ENCODE assay signal across 8 cellular contexts in genomic region chr1:161258439-161259386, GRCh38. TPM values are rescaled to one million over a fixed set of nuclear protein-coding genes. Genes with fewer than 3 reads are reported as not detected.
A peak's percentile ranks its signal among the peaks of the same experiment; 100 is the strongest.
DNase-seq lines count a peak whose midpoint lies in the region; ATAC-seq and TF ChIP-seq lines count a peak whose summit lies in the region.

Gene PCP4L1 (plus strand): TSS chr1:161258745. CDS start chr1:161258975, 230 bp downstream.

- TF ChIP-seq CTCF in gastroesophageal sphincter (IDR thresholded peaks at IDR 0.05) (no peak), thyroid gland (IDR thresholded peaks at IDR 0.05) (no peak)

- TF ChIP-seq EP300 in gastroesophageal sphincter (IDR thresholded peaks at IDR 0.05): no peak

- peak in 1 of 2 donors; percentile 7 for TF ChIP-seq POLR2A in gastroesophageal sphincter (IDR thresholded peaks at IDR 0.05)
- TF ChIP-seq POLR2A in thyroid gland (IDR thresholded peaks at IDR 0.05): peak in 1 of 2 donors; percentile 42

- intact Hi-C loops in thyroid gland (cut with DNase I): no loop called here

- H3K36me3 ChIP-seq in gastroesophageal sphincter: no peaks in the 10 kb centered on the region
- H3K36me3 ChIP-seq in neuron (ENCODE audit: insufficient read depth, low read length): no peaks in the 10 kb centered on the region
- no peaks in the 10 kb centered on the region for H3K36me3 ChIP-seq in thyroid gland

- H3K4me1 ChIP-seq in gastroesophageal sphincter (peaks cover 0 to 39% (median 8%) of the 10 kb centered on the region in 3 donors), neuron (ENCODE audit: insufficient read depth, low read length) (peaks cover 4% of the 10 kb centered on the region), thyroid gland (peaks cover 6 to 18% of the 10 kb centered on the region in 2 donors)

- peak within 1 kb of the TSS; percentile 71 for H2AFZ ChIP-seq in neuron (ENCODE audit: low read depth, low read length)

- peak; percentile 12 for DNase-seq in activated T-cell treated with anti-CD3 and anti-CD28 coated beads for 1 hour (ENCODE audit: low read depth)
- DNase-seq in activated T-cell treated with anti-CD3 and anti-CD28 coated beads for 4 hours: no peak
- peak; percentile 49 for DNase-seq in NCI-H510A (lab: John Stamatoyannopoulos, UW)
- DNase-seq in activated gamma-delta T cell treated with anti-CD3 and anti-CD28 coated beads, Interleukin-2, amount 50 U/mL, for 16 hours (ENCODE audit: low read depth): peak; percentile 12
- peak; percentile 43 to 52 for DNase-seq in thyroid gland
- no peak for DNase-seq in UCSD-AML1 (lab: John Stamatoyannopoulos, UW; ENCODE audit: unreplicated experiment)

- H3K27me3 ChIP-seq in gastroesophageal sphincter (peaks cover 46% of the 10 kb centered on the region), neuron (ENCODE audit: insufficient read depth, low read length) (peaks cover 41% of the 10 kb centered on the region), thyroid gland (no peaks in the 10 kb centered on the region)

- peaks cover 0 to 18% (median 0%) of the 10 kb centered on the region in 3 donors for H3K9me3 ChIP-seq in gastroesophageal sphincter
- peaks cover 7% of the 10 kb centered on the region for H3K9me3 ChIP-seq in neuron (ENCODE audit: low read length)
- no peaks in the 10 kb centered on the region for H3K9me3 ChIP-seq in thyroid gland

- ATAC-seq in gastroesophageal sphincter: peak; percentile 89

- H3K27ac ChIP-seq in gastroesophageal sphincter: peak within 1 kb of the TSS in 3 of 4 donors; percentile 42 to 78 (median 68)
- no peak within 1 kb of the TSS for H3K27ac ChIP-seq in thyroid gland

- WGBS in gastroesophageal sphincter (ENCODE audit: low coverage in 1 of 2), 2 donors: 0 to 4% methylated on average over 4 to 9 of the region's 62 CpGs
- WGBS in thyroid gland, 2 donors: 2 to 4% methylated on average over 26 to 34 of the region's 62 CpGs

- peak within 1 kb of the TSS; percentile 38 to 57 for H3K4me3 ChIP-seq in gastroesophageal sphincter
- H3K4me3 ChIP-seq in neuron (ENCODE audit: low read length): peak within 1 kb of the TSS; percentile 43
- peak within 1 kb of the TSS in 2 of 3 donors; percentile 12 to 36 for H3K4me3 ChIP-seq in thyroid gland (replicated peaks in 1 of 3)

RNA-seq across cellular contexts. Expression of gene PCP4L1, which starts in this region (rescaled TPM):
- total RNA-seq in gastroesophageal sphincter (10 to 100 TPM in 1 of 4 donors, 1 to 10 TPM in 3; 1.6 to 13.8 (median 5.7) TPM), thyroid gland (under 1 TPM; 0.39 to 0.83 (median 0.61) TPM)

Comparison
In these comparisons a context has a peak if more than half of its experiments do, and no peak if none do; other contexts are left out.
1. DNase-seq: peak in activated T-cell treated with anti-CD3 and anti-CD28 coated beads for 1 hour (single experiment), NCI-H510A (single experiment) and activated gamma-delta T cell treated with anti-CD3 and anti-CD28 coated beads, Interleukin-2, amount 50 U/mL, for 16 hours (single experiment); none in activated T-cell treated with anti-CD3 and anti-CD28 coated beads for 4 hours (single experiment) and UCSD-AML1 (single experiment).
2. Peak in DNase-seq and H3K4me3 ChIP-seq in thyroid gland; RNA of the gene not detected or under 1 TPM.
3. H3K27ac ChIP-seq: peak in gastroesophageal sphincter (3 of 4); none in thyroid gland (0 of 3).
4. Peak in every context shown above with its lines, with median percentiles within 50 percentile points of each other: H3K4me3 ChIP-seq.